Comparison of ENCODE assay signal across 8 cellular contexts in the genomic region with DNA sequence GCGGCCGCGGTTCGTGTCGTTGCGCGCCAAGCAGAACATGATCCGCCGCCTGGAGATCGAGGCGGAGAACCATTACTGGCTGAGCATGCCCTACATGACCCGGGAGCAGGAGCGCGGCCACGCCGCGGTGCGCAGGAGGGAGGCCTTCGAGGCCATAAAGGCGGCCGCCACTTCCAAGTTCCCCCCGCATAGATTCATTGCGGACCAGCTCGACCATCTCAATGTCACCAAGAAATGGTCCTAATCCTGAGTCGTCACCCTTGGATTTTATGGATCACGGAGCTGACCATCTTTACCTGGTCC.
DNase-seq lines count a peak whose midpoint lies in the region; ATAC-seq lines count a peak whose summit lies in the region.

No MANE protein-coding gene starts in this region.

- H3K27me3 ChIP-seq in ACC112 (ENCODE audit: insufficient read depth, low read length) (no peaks in the 10 kb centered on the region), iPS-18a (ENCODE audit: control insufficient read depth, insufficient read depth, low read length) (no peaks in the 10 kb centered on the region)

- no peaks in the 10 kb centered on the region for H3K36me3 ChIP-seq in ACC112 (ENCODE audit: insufficient read depth, low read length)
- peaks cover 3% of the 10 kb centered on the region for H3K36me3 ChIP-seq in iPS-18a (ENCODE audit: control insufficient read depth, low read depth, low read length)

- no peaks in the 10 kb centered on the region for H3K9me3 ChIP-seq in iPS-18a (ENCODE audit: control insufficient read depth, low read depth, low read length)

- H2AFZ ChIP-seq in ACC112 (ENCODE audit: low read length, unreplicated experiment): peak overlapping the region; percentile 47

- no peaks in the 10 kb centered on the region for H3K4me1 ChIP-seq in ACC112 (ENCODE audit: control insufficient read depth, insufficient read depth, low read length, unreplicated experiment)
- H3K4me1 ChIP-seq in iPS-18a (ENCODE audit: control insufficient read depth, low read depth, low read length): peaks cover 3% of the 10 kb centered on the region

- H3K4me3 ChIP-seq in ACC112 (ENCODE audit: low read depth, low read length) (peak overlapping the region; percentile 94), iPS-18a (ENCODE audit: low read length) (peak overlapping the region; percentile 89)

- peak; percentile 47 for DNase-seq in activated naive CD4-positive, alpha-beta T cell treated with anti-CD3 and anti-CD28 coated beads, Interleukin-2, amount 50 U/mL, for 16 hours
- no peak for DNase-seq in stimulated activated naive CD8-positive, alpha-beta T cell treated with anti-CD3 and anti-CD28 coated beads, Interleukin-15, Interleukin-2, amounts not matched to agents 100 U/mL and 50 U/mL, for 24 hours
- DNase-seq in iPS-NIHi11 (ENCODE audit: low spot score) (no peak), amniotic stem cell (lab: John Stamatoyannopoulos, UW) (no peak)

- H3K79me2 ChIP-seq in ACC112 (ENCODE audit: control insufficient read depth, insufficient read depth, low read length, unreplicated experiment): peaks cover 45% of the 10 kb centered on the region

- ATAC-seq in GM19025 (IDR thresholded peaks at IDR 0.05; ENCODE audit: low read depth, unreplicated experiment) (peak; percentile 20), HG03139 (IDR thresholded peaks at IDR 0.05; ENCODE audit: unreplicated experiment) (peak; percentile 25)
- peak; percentile 14 for ATAC-seq in stimulated activated naive CD8-positive, alpha-beta T cell treated with anti-CD3 and anti-CD28 coated beads, Interleukin-15, Interleukin-2, amounts not matched to agents 100 U/mL and 50 U/mL, for 24 hours

- peak overlapping the region; percentile 87 for H3K9ac ChIP-seq in iPS-18a (ENCODE audit: low read length)

- H3K27ac ChIP-seq in ACC112 (ENCODE audit: low read depth, low read length) (peak overlapping the region; percentile 91), iPS-18a (ENCODE audit: low read length) (peak overlapping the region; percentile 74)
